In the genomic region with DNA sequence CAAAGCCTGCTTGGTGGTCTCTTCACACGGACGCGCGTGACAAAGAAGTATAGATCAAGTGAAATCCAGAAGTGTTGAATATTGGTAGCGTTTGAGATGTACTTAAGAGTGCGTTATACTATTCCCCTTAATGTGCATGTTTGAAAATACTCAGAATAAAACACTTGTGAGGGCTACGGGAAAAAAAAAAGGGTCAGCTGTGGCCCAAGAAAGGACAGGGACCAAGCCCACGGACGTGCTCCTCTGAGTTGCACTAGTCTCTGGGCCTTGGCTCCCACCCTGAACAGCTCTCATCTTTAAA, we compare ENCODE assay signal across 8 cellular contexts. TPM values are rescaled to one million over a fixed set of nuclear protein-coding genes. Genes with fewer than 3 reads are reported as not detected.
DNase-seq lines count a peak whose midpoint lies in the region; ATAC-seq, FAIRE-seq and TF ChIP-seq lines count a peak whose summit lies in the region.

No MANE protein-coding gene starts in this region.

- DNase-seq in Caco-2 (no peak), endothelial cell of umbilical vein (ENCODE audit: low read depth, low spot score) (no peak), ovary (no peak), GDM1 (lab: John Stamatoyannopoulos, UW) (no peak), NCI-H748 treated with DMSO at 0.1 percent for 48 hours (lab: John Stamatoyannopoulos, UW) (no peak), medulla oblongata (ENCODE audit: extremely low spot score) (no peak)

- no peaks in the 10 kb centered on the region for H3K27me3 Mint-ChIP-seq in Caco-2 (ENCODE audit: insufficient read depth, unreplicated experiment)

- no peaks in the 10 kb centered on the region for H3K9me3 ChIP-seq in Caco-2
- H3K9me3 ChIP-seq in OCI-LY1 (ENCODE audit: low read length) = no peaks in the 10 kb centered on the region
- no peaks in the 10 kb centered on the region for H3K9me3 ChIP-seq in endothelial cell of umbilical vein (replicated peaks; ENCODE audit: control insufficient read depth, insufficient read depth, low read length)
- no peaks in the 10 kb centered on the region for H3K9me3 ChIP-seq in ovary

- no peaks in the 10 kb centered on the region for H3K9me1 ChIP-seq in endothelial cell of umbilical vein (replicated peaks; ENCODE audit: control insufficient read depth, extremely low read depth, insufficient read depth, low read length)

- ATAC-seq in HG03571 (IDR thresholded peaks at IDR 0.05; ENCODE audit: unreplicated experiment) = no peak

- no peaks in the 10 kb centered on the region for H3K9me3 Mint-ChIP-seq in Caco-2 (ENCODE audit: unreplicated experiment)

- H3K36me3 Mint-ChIP-seq in Caco-2 (ENCODE audit: insufficient read depth, unreplicated experiment) = peaks cover 55% of the 10 kb centered on the region

- peak overlapping the region; percentile 100 for H3K4me3 Mint-ChIP-seq in Caco-2 (ENCODE audit: unreplicated experiment)

- H3K4me2 ChIP-seq in OCI-LY1 (ENCODE audit: low read length) (peak overlapping the region; percentile 89), endothelial cell of umbilical vein (ENCODE audit: insufficient read depth, low read length) (peak overlapping the region; percentile 80)

- TF ChIP-seq CTCF in Caco-2 (IDR thresholded peaks at IDR 0.05; ENCODE audit: insufficient read depth in 1 of 2, low read depth in 1 of 2, low read length in 1 of 2, severe bottlenecking in 1 of 2, unreplicated experiment in 1 of 2) = no peak
- no peak for TF ChIP-seq CTCF in OCI-LY1 (IDR thresholded peaks at IDR 0.05; ENCODE audit: low read length)
- no peak for TF ChIP-seq CTCF in endothelial cell of umbilical vein (IDR thresholded peaks at IDR 0.05; ENCODE audit: extremely low read depth in 1 of 2, insufficient read depth in 1 of 2, low read depth in 1 of 2, low read length in 2 of 2)
- TF ChIP-seq CTCF in ovary (IDR thresholded peaks at IDR 0.05) = no peak

- H2AFZ ChIP-seq in OCI-LY1 (ENCODE audit: low read length) (no peak overlapping the region), endothelial cell of umbilical vein (ENCODE audit: low read depth, low read length) (peak overlapping the region; percentile 58)

- intact Hi-C loops in Caco-2 (cut with micrococcal nuclease; ENCODE audit: unreplicated experiment) (loop anchor here (1.0 to 5.0 kb wide), 4 partner anchors 15 to 81 kb away; partner anchors contain the start of genes COX6B1, HAUS5 and TMEM147), endothelial cell of umbilical vein (cut with micrococcal nuclease) (loop anchor here (1.0 to 5.0 kb wide), 3 partner anchors 16 to 81 kb away; partner anchors contain the start of genes HAUS5 and TMEM147), ovary (cut with DNase I) (no loop called here)

- peak overlapping the region; percentile 100 for H3K27ac Mint-ChIP-seq in Caco-2 (ENCODE audit: unreplicated experiment)

- H3K4me1 ChIP-seq in Caco-2 (no peaks in the 10 kb centered on the region), OCI-LY1 (ENCODE audit: insufficient read depth, low read length, severe bottlenecking) (peaks cover 19% of the 10 kb centered on the region), endothelial cell of umbilical vein (ENCODE audit: control insufficient read depth, extremely low read depth, insufficient read depth, low read length) (peaks cover 10% of the 10 kb centered on the region), ovary (ENCODE audit: insufficient read depth) (peaks cover 4% of the 10 kb centered on the region)

- H3K4me3 ChIP-seq in Caco-2 (ENCODE audit: low read depth, low read length) = peak overlapping the region; percentile 55
- peak overlapping the region; percentile 100 for H3K4me3 ChIP-seq in OCI-LY1 (ENCODE audit: low read depth, low read length, poor library complexity, severe bottlenecking)
- peak overlapping the region; percentile 33 to 68 (median 53) for H3K4me3 ChIP-seq in endothelial cell of umbilical vein (replicated peaks in 1 of 3; ENCODE audit: insufficient read depth in 1 of 3, low read depth in 1 of 3, low read length in 3 of 3)
- peak overlapping the region; percentile 61 for H3K4me3 ChIP-seq in ovary

- POLR2A ChIA-PET in Caco-2 (lab: Charles Lee) (no interaction called here), endothelial cell of umbilical vein (lab: Charles Lee) (no interaction called here)

- H4K20me1 ChIP-seq in OCI-LY1 (ENCODE audit: insufficient read depth, low read length) = no peaks in the 10 kb centered on the region
- no peaks in the 10 kb centered on the region for H4K20me1 ChIP-seq in endothelial cell of umbilical vein (replicated peaks; ENCODE audit: control insufficient read depth, extremely low read depth, insufficient read depth, low read length)

- no peaks in the 10 kb centered on the region for H3F3A ChIP-seq in OCI-LY1 (ENCODE audit: insufficient read depth, low read length)

- H3K9ac ChIP-seq in OCI-LY1 (ENCODE audit: low read length) = peak overlapping the region; percentile 72
- peak overlapping the region; percentile 46 for H3K9ac ChIP-seq in endothelial cell of umbilical vein (replicated peaks; ENCODE audit: extremely low read depth, insufficient read depth, low read length)

- H3K79me2 ChIP-seq in OCI-LY1 (ENCODE audit: insufficient read depth, low read length) = peaks cover 5% of the 10 kb centered on the region; the same call in 1 of the 2 replicates
- peaks cover 7% of the 10 kb centered on the region for H3K79me2 ChIP-seq in endothelial cell of umbilical vein (ENCODE audit: control insufficient read depth, insufficient read depth, low read length)

- H3K36me3 ChIP-seq in Caco-2 (ENCODE audit: control insufficient read depth, insufficient read depth, low read length) (peaks cover 4% of the 10 kb centered on the region), OCI-LY1 (ENCODE audit: insufficient read depth, low read length) (peaks cover 28% of the 10 kb centered on the region), endothelial cell of umbilical vein (ENCODE audit: control insufficient read depth in 2 of 2, extremely low read depth in 1 of 2, insufficient read depth in 2 of 2, low read length in 2 of 2) (peaks cover 8 to 22% of the 10 kb centered on the region in 2 experiments), ovary (no peaks in the 10 kb centered on the region)

- no peak for TF ChIP-seq EP300 in ovary (IDR thresholded peaks at IDR 0.05)

- H3K4me1 Mint-ChIP-seq in Caco-2 (ENCODE audit: low read depth, unreplicated experiment) = peaks cover 7% of the 10 kb centered on the region

- H3K27ac ChIP-seq in OCI-LY1 (ENCODE audit: low read depth, low read length, poor library complexity, severe bottlenecking) = peak overlapping the region; percentile 33
- H3K27ac ChIP-seq in endothelial cell of umbilical vein (ENCODE audit: insufficient read depth, low read depth, low read length) = peak overlapping the region; percentile 32
- peak overlapping the region; percentile 90 to 97 for H3K27ac ChIP-seq in ovary

- CTCF ChIA-PET in Caco-2 (lab: Charles Lee) (no interaction called here), endothelial cell of umbilical vein (lab: Charles Lee) (no interaction called here)

- WGBS in ovary, 3 donors = 3 to 10% (median 3%) methylated on average over 9 of the region's 9 CpGs

- BruUV-seq in Caco-2 (replicated peaks; lab: Mats Ljungman, UMichigan) = TSS peak; percentile 99
- TSS peak; percentile 99 for BruUV-seq in endothelial cell of umbilical vein (replicated peaks; lab: Mats Ljungman, UMichigan)

- dilution Hi-C loops in endothelial cell of umbilical vein (cut with MboI; ENCODE audit: extremely low pct_ligation_motif_present, low sequenced_read_pairs) = no loop called here

- FAIRE-seq in endothelial cell of umbilical vein (lab: Jason Lieb, UNC) = no peak

- TF ChIP-seq POLR2A in endothelial cell of umbilical vein (IDR thresholded peaks at IDR 0.05; ENCODE audit: low read depth, low read length) (no peak), ovary (IDR thresholded peaks at IDR 0.05) (no peak)

- H3K9me2 ChIP-seq in OCI-LY1 (ENCODE audit: low read depth, low read length) = no peaks in the 10 kb centered on the region

- H3K27me3 ChIP-seq in Caco-2 (replicated peaks; ENCODE audit: control insufficient read depth, insufficient read depth, low read length) (no peaks in the 10 kb centered on the region), OCI-LY1 (ENCODE audit: insufficient read depth, low read length) (no peaks in the 10 kb centered on the region), endothelial cell of umbilical vein (ENCODE audit: control insufficient read depth in 2 of 2, insufficient read depth in 2 of 2, low read length in 2 of 2) (no peaks in the 10 kb centered on the region), ovary (no peaks in the 10 kb centered on the region)

RNA-seq across cellular contexts. Expression of gene RBM42, which starts 0.6 kb away (rescaled TPM):
- total RNA-seq in Caco-2 (2022) (140 and 165 TPM in 2 replicates), endothelial cell of umbilical vein (97.3 and 99.2 TPM in 2 replicates), ovary (10 to 100 TPM; 43.0 to 90.4 (median 78.1) TPM)
- polyA plus RNA-seq in endothelial cell of umbilical vein (78.3 and 81.4 TPM in 2 replicates), ovary (10 to 100 TPM in 1 of 2 donors, 1 to 10 TPM in 1; 6.1 to 68.0 TPM)
- 62.7 and 68.7 TPM in 2 replicates for polyA plus RNA-seq in endothelial cell of umbilical vein (2011; cell fraction: cytosol; rRNA removed)
- 33.0 and 34.5 TPM in 2 replicates for polyA plus RNA-seq in endothelial cell of umbilical vein (2011; cell fraction: nucleus; rRNA removed)
- polyA plus RNA-seq in endothelial cell of umbilical vein (2012) = 58.0 and 68.5 TPM in 2 replicates
- polyA minus RNA-seq in endothelial cell of umbilical vein = 20.9 and 23.2 TPM in 2 replicates
- polyA minus RNA-seq in endothelial cell of umbilical vein (2011; cell fraction: cytosol; rRNA and poly(A)+ RNA removed) = 46.9 TPM
- polyA minus RNA-seq in endothelial cell of umbilical vein (2011; cell fraction: nucleus; rRNA and poly(A)+ RNA removed) = 10.0 and 11.0 TPM in 2 replicates

RNA-seq across cellular contexts. Expression of gene ETV2, which starts 13.3 kb away (rescaled TPM):
- total RNA-seq in Caco-2 (2022) (0.77 and 1.3 TPM in 2 replicates), endothelial cell of umbilical vein (0.95 and 1.5 TPM in 2 replicates), ovary (1 to 10 TPM in 5 of 7 donors, under 1 TPM in 2; 0.79 to 2.5 (median 1.4) TPM)
- polyA plus RNA-seq in endothelial cell of umbilical vein (1.0 and 2.1 TPM in 2 replicates), ovary (1 to 10 TPM in 1 of 2 donors, not detected in 1; 1.9 TPM)
- polyA plus RNA-seq in endothelial cell of umbilical vein (2011; cell fraction: cytosol; rRNA removed) = 0.36 and 0.82 TPM in 2 replicates
- 0.14 and 0.32 TPM in 2 replicates for polyA plus RNA-seq in endothelial cell of umbilical vein (2011; cell fraction: nucleus; rRNA removed)
- polyA plus RNA-seq in endothelial cell of umbilical vein (2012) = 0.40 and 0.61 TPM in 2 replicates
- not detected in 2 replicates for polyA minus RNA-seq in endothelial cell of umbilical vein
- not detected for polyA minus RNA-seq in endothelial cell of umbilical vein (2011; cell fraction: cytosol; rRNA and poly(A)+ RNA removed)
- polyA minus RNA-seq in endothelial cell of umbilical vein (2011; cell fraction: nucleus; rRNA and poly(A)+ RNA removed) = not detected in 2 replicates

RNA-seq across cellular contexts. Expression of gene HAUS5, which starts 15.7 kb away (rescaled TPM):
- total RNA-seq in Caco-2 (2022) (26.4 and 27.9 TPM in 2 replicates), endothelial cell of umbilical vein (17.5 and 19.0 TPM in 2 replicates), ovary (10 to 100 TPM; 10.6 to 24.5 (median 19.5) TPM)
- polyA plus RNA-seq in endothelial cell of umbilical vein (8.9 and 9.2 TPM in 2 replicates), ovary (10 to 100 TPM in 1 of 2 donors, 1 to 10 TPM in 1; 8.8 to 14.8 TPM)
- 5.0 and 6.7 TPM in 2 replicates for polyA plus RNA-seq in endothelial cell of umbilical vein (2011; cell fraction: cytosol; rRNA removed)
- 53.9 and 55.6 TPM in 2 replicates for polyA plus RNA-seq in endothelial cell of umbilical vein (2011; cell fraction: nucleus; rRNA removed)
- polyA plus RNA-seq in endothelial cell of umbilical vein (2012) = 8.7 and 9.3 TPM in 2 replicates
- 5.8 and 6.6 TPM in 2 replicates for polyA minus RNA-seq in endothelial cell of umbilical vein
- polyA minus RNA-seq in endothelial cell of umbilical vein (2011; cell fraction: cytosol; rRNA and poly(A)+ RNA removed) = 13.5 TPM
- 7.8 and 9.9 TPM in 2 replicates for polyA minus RNA-seq in endothelial cell of umbilical vein (2011; cell fraction: nucleus; rRNA and poly(A)+ RNA removed)

RNA-seq across cellular contexts. Expression of gene COX6B1, which starts 19.9 kb away (rescaled TPM):
- 551 and 639 TPM in 2 replicates for total RNA-seq in Caco-2 (2022)
- 300 and 327 TPM in 2 replicates for total RNA-seq in endothelial cell of umbilical vein
- polyA plus RNA-seq in endothelial cell of umbilical vein = 692 and 759 TPM in 2 replicates
- 721 and 850 TPM in 2 replicates for polyA plus RNA-seq in endothelial cell of umbilical vein (2011; cell fraction: cytosol; rRNA removed)
- 176 and 236 TPM in 2 replicates for polyA plus RNA-seq in endothelial cell of umbilical vein (2011; cell fraction: nucleus; rRNA removed)
- polyA plus RNA-seq in endothelial cell of umbilical vein (2012) = 564 and 590 TPM in 2 replicates
- 349 and 385 TPM in 2 replicates for polyA minus RNA-seq in endothelial cell of umbilical vein
- 195 TPM for polyA minus RNA-seq in endothelial cell of umbilical vein (2011; cell fraction: cytosol; rRNA and poly(A)+ RNA removed)
- polyA minus RNA-seq in endothelial cell of umbilical vein (2011; cell fraction: nucleus; rRNA and poly(A)+ RNA removed) = 33.5 and 36.0 TPM in 2 replicates
- 100 to 1,000 TPM; 181 to 320 (median 243) TPM for total RNA-seq in ovary
- 100 to 1,000 TPM; 466 to 601 TPM for polyA plus RNA-seq in ovary

RNA-seq across cellular contexts. Expression of gene UPK1A, which starts 38.1 kb away (rescaled TPM):
- not detected in 2 replicates for total RNA-seq in Caco-2 (2022)
- not detected in 2 replicates for total RNA-seq in endothelial cell of umbilical vein
- 0.13 TPM in 1 of 2 replicates, not detected in the other for polyA plus RNA-seq in endothelial cell of umbilical vein
- 0.06 TPM in 1 of 2 replicates, not detected in the other for polyA plus RNA-seq in endothelial cell of umbilical vein (2011; cell fraction: cytosol; rRNA removed)
- polyA plus RNA-seq in endothelial cell of umbilical vein (2011; cell fraction: nucleus; rRNA removed) = 0.22 TPM in 1 of 2 replicates, not detected in the other
- polyA plus RNA-seq in endothelial cell of umbilical vein (2012) = not detected in 2 replicates
- not detected in 2 replicates for polyA minus RNA-seq in endothelial cell of umbilical vein
- polyA minus RNA-seq in endothelial cell of umbilical vein (2011; cell fraction: cytosol; rRNA and poly(A)+ RNA removed) = not detected
- not detected in 2 replicates for polyA minus RNA-seq in endothelial cell of umbilical vein (2011; cell fraction: nucleus; rRNA and poly(A)+ RNA removed)
- total RNA-seq in ovary = not detected
- under 1 TPM; 0.06 to 0.20 TPM for polyA plus RNA-seq in ovary

Comparison
In these comparisons a context has a peak if more than half of its experiments do, and no peak if none do; other contexts are left out.
1. H3K27ac ChIP-seq: peak in every context shown above with its lines; median percentile 94 in ovary; 33 in OCI-LY1; 32 in endothelial cell of umbilical vein.
2. intact Hi-C loops: an anchor here in Caco-2 (1.0 to 5.0 kb wide) and endothelial cell of umbilical vein (1.0 to 5.0 kb wide); none called in ovary.